Comparison of ENCODE assay signal across 1 cellular context in the genomic region with DNA sequence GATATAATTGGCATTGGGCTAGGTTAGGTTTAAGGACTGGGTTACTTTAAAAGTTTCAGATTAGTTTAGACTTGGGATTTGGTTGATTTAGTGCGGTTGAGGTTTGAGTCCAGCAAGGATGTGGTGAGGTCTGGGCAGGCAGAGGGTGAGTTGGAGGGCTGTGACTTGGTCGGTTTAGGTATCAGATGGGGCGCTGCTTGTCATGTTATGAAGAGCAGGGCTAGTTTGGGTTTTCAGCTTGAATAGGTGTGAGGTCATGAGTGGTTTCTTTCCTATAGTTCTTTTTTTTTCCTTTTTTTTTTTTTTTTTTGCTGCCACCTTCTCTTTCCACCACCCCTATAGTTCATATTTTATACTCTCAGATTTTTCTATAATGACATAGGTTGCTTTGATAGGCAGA.
TF ChIP-seq lines count a peak whose summit lies in the region.

No MANE protein-coding gene starts in this region.

TF ChIP-seq in A549, 52 proteins besides CTCF, POLR2A, EP300 and RAD21:
- TF ChIP-seq USF2 (IDR thresholded peaks at IDR 0.05), result no peak
- no peak for TF ChIP-seq HOXB13 (CRISPR knock-in tag; IDR thresholded peaks at IDR 0.05; ENCODE audit: low read depth)
- no peak for TF ChIP-seq SMC3 (IDR thresholded peaks at IDR 0.05)
- TF ChIP-seq NR3C1 (IDR thresholded peaks at IDR 0.05), result no peak
- TF ChIP-seq, protein P1, sequence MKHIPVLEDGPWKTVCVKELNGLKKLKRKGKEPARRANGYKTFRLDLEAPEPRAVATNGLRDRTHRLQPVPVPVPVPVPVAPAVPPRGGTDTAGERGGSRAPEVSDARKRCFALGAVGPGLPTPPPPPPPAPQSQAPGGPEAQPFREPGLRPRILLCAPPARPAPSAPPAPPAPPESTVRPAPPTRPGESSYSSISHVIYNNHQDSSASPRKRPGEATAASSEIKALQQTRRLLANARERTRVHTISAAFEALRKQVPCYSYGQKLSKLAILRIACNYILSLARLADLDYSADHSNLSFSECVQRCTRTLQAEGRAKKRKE (CRISPR knock-in tag; IDR thresholded peaks at IDR 0.05; ENCODE audit: low read depth), result no peak
- TF ChIP-seq, protein P2, sequence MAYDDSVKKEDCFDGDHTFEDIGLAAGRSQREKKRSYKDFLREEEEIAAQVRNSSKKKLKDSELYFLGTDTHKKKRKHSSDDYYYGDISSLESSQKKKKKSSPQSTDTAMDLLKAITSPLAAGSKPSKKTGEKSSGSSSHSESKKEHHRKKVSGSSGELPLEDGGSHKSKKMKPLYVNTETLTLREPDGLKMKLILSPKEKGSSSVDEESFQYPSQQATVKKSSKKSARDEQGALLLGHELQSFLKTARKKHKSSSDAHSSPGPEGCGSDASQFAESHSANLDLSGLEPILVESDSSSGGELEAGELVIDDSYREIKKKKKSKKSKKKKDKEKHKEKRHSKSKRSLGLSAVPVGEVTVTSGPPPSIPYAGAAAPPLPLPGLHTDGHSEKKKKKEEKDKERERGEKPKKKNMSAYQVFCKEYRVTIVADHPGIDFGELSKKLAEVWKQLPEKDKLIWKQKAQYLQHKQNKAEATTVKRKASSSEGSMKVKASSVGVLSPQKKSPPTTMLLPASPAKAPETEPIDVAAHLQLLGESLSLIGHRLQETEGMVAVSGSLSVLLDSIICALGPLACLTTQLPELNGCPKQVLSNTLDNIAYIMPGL (CRISPR knock-in tag; IDR thresholded peaks at IDR 0.05; ENCODE audit: borderline replicate concordance), result no peak
- TF ChIP-seq RARB (CRISPR knock-in tag; IDR thresholded peaks at IDR 0.05), result no peak
- TF ChIP-seq PHF8 (IDR thresholded peaks at IDR 0.05; ENCODE audit: borderline replicate concordance, low read depth), result no peak
TF ChIP-seq in A549: peak in this region for 0.
